ENCODE assay signal across 1 cellular context in the genomic region with DNA sequence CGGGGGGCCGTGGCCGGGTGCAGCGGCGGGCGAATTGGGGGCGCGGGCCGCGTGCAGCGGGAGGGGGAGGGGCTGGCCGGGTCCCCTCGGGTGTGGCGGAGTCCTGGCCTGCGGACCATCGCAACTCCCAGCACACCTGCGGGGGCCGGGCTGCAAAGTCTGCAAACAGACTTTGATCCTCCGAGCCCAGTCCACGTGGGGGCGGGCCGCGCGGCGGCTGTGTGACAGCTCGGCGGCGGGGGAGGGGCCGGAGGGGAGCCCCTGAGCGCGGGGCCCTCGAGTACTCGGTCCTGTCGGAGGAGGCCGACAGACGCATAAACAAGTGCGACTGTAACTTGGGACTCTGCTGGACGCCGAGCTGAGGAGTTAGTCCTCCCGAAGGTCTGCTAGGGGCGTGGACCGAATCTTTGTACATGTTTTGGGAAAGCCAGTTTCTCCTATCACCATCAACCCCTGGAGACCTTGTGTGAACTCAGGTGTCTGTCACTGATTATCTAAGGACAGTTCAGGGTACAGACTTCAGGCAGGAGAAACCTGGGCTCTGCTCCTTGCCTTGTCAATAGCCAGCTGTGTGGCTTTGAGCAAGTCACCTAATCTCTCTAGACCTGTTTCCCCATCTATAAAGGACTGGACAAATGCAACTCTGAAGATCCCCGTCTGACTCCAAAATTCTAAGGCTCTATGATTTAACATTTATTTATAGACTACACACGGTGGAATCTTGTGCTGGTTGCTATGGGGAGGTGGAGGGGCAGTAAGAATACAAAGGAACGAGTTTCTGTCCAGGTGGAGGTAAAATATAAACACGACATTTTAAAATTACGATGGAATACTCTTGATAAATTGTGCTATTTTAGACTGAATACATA.
TF ChIP-seq lines count a peak whose summit lies in the region.

No MANE protein-coding gene starts in this region.

TF ChIP-seq in K562, 482 proteins besides CTCF, POLR2A, EP300 and RAD21 (continued from another document and continues in another):
- no peak for TF ChIP-seq PPARD (CRISPR knock-in tag; IDR thresholded peaks at IDR 0.05)
- no peak for TF ChIP-seq ZBTB8A (IDR thresholded peaks at IDR 0.05; ENCODE audit: partially characterized antibody)
- TF ChIP-seq CXXC5 (CRISPR knock-in tag; IDR thresholded peaks at IDR 0.05): no peak
- no peak for TF ChIP-seq TSC22D4 (tag; IDR thresholded peaks at IDR 0.05)
- no peak for TF ChIP-seq PRPF4 (IDR thresholded peaks at IDR 0.05; ENCODE audit: insufficient read depth, low read depth, low read length, poor library complexity, severe bottlenecking)
- TF ChIP-seq EP400 (IDR thresholded peaks at IDR 0.05): peak; percentile 20; the same call in 1 of the 2 replicates
- TF ChIP-seq ZBED1 (IDR thresholded peaks at IDR 0.05): no peak
- no peak for TF ChIP-seq BMI1 (IDR thresholded peaks at IDR 0.05; ENCODE audit: low read length)
- no peak for TF ChIP-seq E2F4 (CRISPR knock-in tag; IDR thresholded peaks at IDR 0.05; ENCODE audit: low read depth)
- TF ChIP-seq ATF6 (CRISPR knock-in tag; IDR thresholded peaks at IDR 0.05): no peak
- no peak for TF ChIP-seq NR2C1 (IDR thresholded peaks at IDR 0.05)
- no peak for TF ChIP-seq NR2C1 (tag; IDR thresholded peaks at IDR 0.05)
- no peak for TF ChIP-seq PCBP1 (IDR thresholded peaks at IDR 0.05; ENCODE audit: low read depth, low read length, poor library complexity, severe bottlenecking)
- no peak; the same call in 1 of the 2 replicates for TF ChIP-seq MTA2 (IDR thresholded peaks at IDR 0.05; ENCODE audit: low read depth)
- TF ChIP-seq ZNF75A (CRISPR knock-in tag; IDR thresholded peaks at IDR 0.05): no peak
- TF ChIP-seq, protein P1, sequence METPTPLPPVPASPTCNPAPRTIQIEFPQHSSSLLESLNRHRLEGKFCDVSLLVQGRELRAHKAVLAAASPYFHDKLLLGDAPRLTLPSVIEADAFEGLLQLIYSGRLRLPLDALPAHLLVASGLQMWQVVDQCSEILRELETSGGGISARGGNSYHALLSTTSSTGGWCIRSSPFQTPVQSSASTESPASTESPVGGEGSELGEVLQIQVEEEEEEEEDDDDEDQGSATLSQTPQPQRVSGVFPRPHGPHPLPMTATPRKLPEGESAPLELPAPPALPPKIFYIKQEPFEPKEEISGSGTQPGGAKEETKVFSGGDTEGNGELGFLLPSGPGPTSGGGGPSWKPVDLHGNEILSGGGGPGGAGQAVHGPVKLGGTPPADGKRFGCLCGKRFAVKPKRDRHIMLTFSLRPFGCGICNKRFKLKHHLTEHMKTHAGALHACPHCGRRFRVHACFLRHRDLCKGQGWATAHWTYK (CRISPR knock-in tag; IDR thresholded peaks at IDR 0.05): no peak
- TF ChIP-seq PYGO2 (tag; IDR thresholded peaks at IDR 0.05): no peak
- peak; percentile 71 to 86 for TF ChIP-seq SIN3A (IDR thresholded peaks at IDR 0.05; ENCODE audit: borderline replicate concordance in 2 of 2, control insufficient read depth in 1 of 2, low read depth in 2 of 2, low read length in 2 of 2)
- no peak for TF ChIP-seq E2F3 (CRISPR knock-in tag; IDR thresholded peaks at IDR 0.05)
- no peak for TF ChIP-seq GTF2E2 (tag; IDR thresholded peaks at IDR 0.05)
- TF ChIP-seq KLF13 (tag; IDR thresholded peaks at IDR 0.05; ENCODE audit: borderline replicate concordance, low read depth): peak; percentile 54; the same call in 1 of the 2 replicates
- 0 out of 6 replicates have a peak, but pooled peaks of 1 of the 3 experiments have one; percentile 57 for TF ChIP-seq ZBTB11 (CRISPR knock-in tag; IDR thresholded peaks at IDR 0.05)
- TF ChIP-seq ZNF124 (CRISPR knock-in tag; IDR thresholded peaks at IDR 0.05): no peak
- TF ChIP-seq, protein P2, sequence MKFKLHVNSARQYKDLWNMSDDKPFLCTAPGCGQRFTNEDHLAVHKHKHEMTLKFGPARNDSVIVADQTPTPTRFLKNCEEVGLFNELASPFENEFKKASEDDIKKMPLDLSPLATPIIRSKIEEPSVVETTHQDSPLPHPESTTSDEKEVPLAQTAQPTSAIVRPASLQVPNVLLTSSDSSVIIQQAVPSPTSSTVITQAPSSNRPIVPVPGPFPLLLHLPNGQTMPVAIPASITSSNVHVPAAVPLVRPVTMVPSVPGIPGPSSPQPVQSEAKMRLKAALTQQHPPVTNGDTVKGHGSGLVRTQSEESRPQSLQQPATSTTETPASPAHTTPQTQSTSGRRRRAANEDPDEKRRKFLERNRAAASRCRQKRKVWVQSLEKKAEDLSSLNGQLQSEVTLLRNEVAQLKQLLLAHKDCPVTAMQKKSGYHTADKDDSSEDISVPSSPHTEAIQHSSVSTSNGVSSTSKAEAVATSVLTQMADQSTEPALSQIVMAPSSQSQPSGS (CRISPR knock-in tag; IDR thresholded peaks at IDR 0.05): no peak
- TF ChIP-seq ZNF239 (CRISPR knock-in tag; IDR thresholded peaks at IDR 0.05): no peak
- TF ChIP-seq MTF1 (CRISPR knock-in tag; IDR thresholded peaks at IDR 0.05; ENCODE audit: borderline replicate concordance): no peak
- no peak for TF ChIP-seq DACH1 (IDR thresholded peaks at IDR 0.05; ENCODE audit: partially characterized antibody)
- no peak for TF ChIP-seq ZNF347 (CRISPR knock-in tag; IDR thresholded peaks at IDR 0.05; ENCODE audit: low read depth)
- TF ChIP-seq ZFP1 (CRISPR knock-in tag; IDR thresholded peaks at IDR 0.05): no peak
- no peak for TF ChIP-seq FOXA3 (CRISPR knock-in tag; conservative IDR thresholded peaks at IDR 0.05 in 1 of 2, IDR thresholded peaks at IDR 0.05 in 1 of 2)
- no peak for TF ChIP-seq SREBF2 (CRISPR knock-in tag; IDR thresholded peaks at IDR 0.05)
- TF ChIP-seq, protein P3, sequence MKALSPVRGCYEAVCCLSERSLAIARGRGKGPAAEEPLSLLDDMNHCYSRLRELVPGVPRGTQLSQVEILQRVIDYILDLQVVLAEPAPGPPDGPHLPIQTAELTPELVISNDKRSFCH (CRISPR knock-in tag; IDR thresholded peaks at IDR 0.05): no peak
- TF ChIP-seq, protein P3 (tag; IDR thresholded peaks at IDR 0.05): no peak
- no peak for TF ChIP-seq ZNF280B (CRISPR knock-in tag; IDR thresholded peaks at IDR 0.05)
- no peak for TF ChIP-seq ZNF212 (CRISPR knock-in tag; IDR thresholded peaks at IDR 0.05)
- TF ChIP-seq, protein P4, sequence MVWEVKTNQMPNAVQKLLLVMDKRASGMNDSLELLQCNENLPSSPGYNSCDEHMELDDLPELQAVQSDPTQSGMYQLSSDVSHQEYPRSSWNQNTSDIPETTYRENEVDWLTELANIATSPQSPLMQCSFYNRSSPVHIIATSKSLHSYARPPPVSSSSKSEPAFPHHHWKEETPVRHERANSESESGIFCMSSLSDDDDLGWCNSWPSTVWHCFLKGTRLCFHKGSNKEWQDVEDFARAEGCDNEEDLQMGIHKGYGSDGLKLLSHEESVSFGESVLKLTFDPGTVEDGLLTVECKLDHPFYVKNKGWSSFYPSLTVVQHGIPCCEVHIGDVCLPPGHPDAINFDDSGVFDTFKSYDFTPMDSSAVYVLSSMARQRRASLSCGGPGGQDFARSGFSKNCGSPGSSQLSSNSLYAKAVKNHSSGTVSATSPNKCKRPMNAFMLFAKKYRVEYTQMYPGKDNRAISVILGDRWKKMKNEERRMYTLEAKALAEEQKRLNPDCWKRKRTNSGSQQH (CRISPR knock-in tag; IDR thresholded peaks at IDR 0.05): no peak
- TF ChIP-seq YBX1 (IDR thresholded peaks at IDR 0.05): no peak
- TF ChIP-seq TAF1 (IDR thresholded peaks at IDR 0.05; ENCODE audit: control insufficient read depth, extremely low read depth, insufficient read depth, low read length, severe bottlenecking): peak; percentile 79
- TF ChIP-seq, protein P5, sequence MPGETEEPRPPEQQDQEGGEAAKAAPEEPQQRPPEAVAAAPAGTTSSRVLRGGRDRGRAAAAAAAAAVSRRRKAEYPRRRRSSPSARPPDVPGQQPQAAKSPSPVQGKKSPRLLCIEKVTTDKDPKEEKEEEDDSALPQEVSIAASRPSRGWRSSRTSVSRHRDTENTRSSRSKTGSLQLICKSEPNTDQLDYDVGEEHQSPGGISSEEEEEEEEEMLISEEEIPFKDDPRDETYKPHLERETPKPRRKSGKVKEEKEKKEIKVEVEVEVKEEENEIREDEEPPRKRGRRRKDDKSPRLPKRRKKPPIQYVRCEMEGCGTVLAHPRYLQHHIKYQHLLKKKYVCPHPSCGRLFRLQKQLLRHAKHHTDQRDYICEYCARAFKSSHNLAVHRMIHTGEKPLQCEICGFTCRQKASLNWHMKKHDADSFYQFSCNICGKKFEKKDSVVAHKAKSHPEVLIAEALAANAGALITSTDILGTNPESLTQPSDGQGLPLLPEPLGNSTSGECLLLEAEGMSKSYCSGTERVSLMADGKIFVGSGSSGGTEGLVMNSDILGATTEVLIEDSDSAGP (CRISPR knock-in tag; IDR thresholded peaks at IDR 0.05): no peak
- no peak for TF ChIP-seq ZNF644 (tag; IDR thresholded peaks at IDR 0.05; ENCODE audit: low read depth)
- TF ChIP-seq BDP1 (IDR thresholded peaks at IDR 0.05; ENCODE audit: insufficient read depth, insufficient read length): no peak
- no peak for TF ChIP-seq ELK3 (CRISPR knock-in tag; IDR thresholded peaks at IDR 0.05)
- TF ChIP-seq SMAD1 (IDR thresholded peaks at IDR 0.05; ENCODE audit: low read depth, low read length, partially characterized antibody): no peak
- no peak for TF ChIP-seq HOXB6 (CRISPR knock-in tag; IDR thresholded peaks at IDR 0.05; ENCODE audit: borderline replicate concordance)
- TF ChIP-seq, protein P6, sequence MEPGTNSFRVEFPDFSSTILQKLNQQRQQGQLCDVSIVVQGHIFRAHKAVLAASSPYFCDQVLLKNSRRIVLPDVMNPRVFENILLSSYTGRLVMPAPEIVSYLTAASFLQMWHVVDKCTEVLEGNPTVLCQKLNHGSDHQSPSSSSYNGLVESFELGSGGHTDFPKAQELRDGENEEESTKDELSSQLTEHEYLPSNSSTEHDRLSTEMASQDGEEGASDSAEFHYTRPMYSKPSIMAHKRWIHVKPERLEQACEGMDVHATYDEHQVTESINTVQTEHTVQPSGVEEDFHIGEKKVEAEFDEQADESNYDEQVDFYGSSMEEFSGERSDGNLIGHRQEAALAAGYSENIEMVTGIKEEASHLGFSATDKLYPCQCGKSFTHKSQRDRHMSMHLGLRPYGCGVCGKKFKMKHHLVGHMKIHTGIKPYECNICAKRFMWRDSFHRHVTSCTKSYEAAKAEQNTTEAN (CRISPR knock-in tag; IDR thresholded peaks at IDR 0.05): no peak
